Comparison of ENCODE assay signal across 13 cellular contexts in genomic region chr6:154996841-154997311, GRCh38. TPM values are rescaled to one million over a fixed set of nuclear protein-coding genes. Genes with fewer than 3 reads are reported as not detected.
DNase-seq lines count a peak whose midpoint lies in the region; ATAC-seq, FAIRE-seq and TF ChIP-seq lines count a peak whose summit lies in the region.
"Had no signal": no experiment of that assay in that cellular context is flagged by ENCODE, and none has a peak within 500 bp of the region (broad histone marks: within the 10 kb centered on the region; RNA-seq: fewer than 3 reads in every experiment).

No MANE protein-coding gene starts in this region.

- H3K27ac Mint-ChIP-seq in CD8-positive, alpha-beta T cell, result no peak overlapping the region
- no peak overlapping the region for H3K27ac Mint-ChIP-seq in central memory CD8-positive, alpha-beta T cell (ENCODE audit: low read depth)
- no peak overlapping the region for H3K27ac Mint-ChIP-seq in natural killer cell

- H3K4me1 Mint-ChIP-seq in CD8-positive, alpha-beta T cell (ENCODE audit: low read depth), result peaks cover 8% of the 10 kb centered on the region
- no peaks in the 10 kb centered on the region for H3K4me1 Mint-ChIP-seq in central memory CD8-positive, alpha-beta T cell
- H3K4me1 Mint-ChIP-seq in natural killer cell, result no peaks in the 10 kb centered on the region

- intact Hi-C loops in CD8-positive, alpha-beta T cell (cut with DNase I, micrococcal nuclease), result no loop called here
- intact Hi-C loops in natural killer cell (cut with micrococcal nuclease), result no loop called here
- intact Hi-C loops in left ventricle myocardium superior (cut with micrococcal nuclease), result no loop called here

- peak overlapping the region; percentile 16 for H3K4me3 Mint-ChIP-seq in CD8-positive, alpha-beta T cell
- peak overlapping the region; percentile 21 for H3K4me3 Mint-ChIP-seq in central memory CD8-positive, alpha-beta T cell
- H3K4me3 Mint-ChIP-seq in natural killer cell, result peak overlapping the region; percentile 32

- CTCF ChIA-PET in CD8-positive, alpha-beta T cell (lab: Charles Lee), result no interaction called here

- peaks cover 21% of the 10 kb centered on the region for H3K27me3 Mint-ChIP-seq in CD8-positive, alpha-beta T cell (ENCODE audit: low read depth)
- peaks cover 36% of the 10 kb centered on the region for H3K27me3 Mint-ChIP-seq in central memory CD8-positive, alpha-beta T cell
- H3K27me3 Mint-ChIP-seq in natural killer cell (ENCODE audit: low read depth in 2 of 2), result peaks cover 24 to 29% of the 10 kb centered on the region in 2 donors

- H3K36me3 Mint-ChIP-seq in CD8-positive, alpha-beta T cell, result no peaks in the 10 kb centered on the region
- H3K36me3 Mint-ChIP-seq in central memory CD8-positive, alpha-beta T cell (ENCODE audit: insufficient read depth), result no peaks in the 10 kb centered on the region
- H3K36me3 Mint-ChIP-seq in natural killer cell, result no peaks in the 10 kb centered on the region

- peak; percentile 9 for FAIRE-seq in HTR-8/SVneo (lab: Jason Lieb, UNC)

- H3K27me3 ChIP-seq in CD8-positive, alpha-beta T cell (ENCODE audit: insufficient read depth, low read length), result no peaks in the 10 kb centered on the region

- no peak for DNase-seq in CD8-positive, alpha-beta T cell
- DNase-seq in HTR-8/SVneo (ENCODE audit: insufficient read length, low spot score), result no peak
- no peak for DNase-seq in central memory CD8-positive, alpha-beta T cell (ENCODE audit: low spot score in 2 of 2)
- no peak for DNase-seq in natural killer cell
- no peak for DNase-seq in stimulated activated naive CD4-positive, alpha-beta T cell treated with Interleukin-2 at 50 U/mL for 16 hours (lab: John Stamatoyannopoulos, UW)
- DNase-seq in SIG-M5 treated with dmso at 0.1 percent for 504 hours (lab: John Stamatoyannopoulos, UW; ENCODE audit: unreplicated experiment), result no peak
- DNase-seq in left ventricle myocardium superior, result no peak
- DNase-seq: anterior cingulate cortex, DMS153, NCI-H69 had no signal

- no peaks in the 10 kb centered on the region for H3K9me3 Mint-ChIP-seq in CD8-positive, alpha-beta T cell
- no peaks in the 10 kb centered on the region for H3K9me3 Mint-ChIP-seq in central memory CD8-positive, alpha-beta T cell
- no peaks in the 10 kb centered on the region for H3K9me3 Mint-ChIP-seq in natural killer cell

- no peak overlapping the region for H3K27ac ChIP-seq in CD8-positive, alpha-beta T cell (ENCODE audit: low read depth, low read length)
- H3K27ac ChIP-seq: epithelial cell of prostate, HL-60 had no signal

- no peak overlapping the region for H3K4me3 ChIP-seq in CD8-positive, alpha-beta T cell (ENCODE audit: low read depth, low read length)

- no peaks in the 10 kb centered on the region for H3K9me3 ChIP-seq in CD8-positive, alpha-beta T cell (ENCODE audit: low read length)

- H3K4me1 ChIP-seq in CD8-positive, alpha-beta T cell (ENCODE audit: insufficient read depth, low read length), result no peaks in the 10 kb centered on the region

- TF ChIP-seq CTCF in CD8-positive, alpha-beta T cell (IDR thresholded peaks at IDR 0.05), result no peak
- TF ChIP-seq CTCF in natural killer cell (IDR thresholded peaks at IDR 0.05), result no peak

- no peaks in the 10 kb centered on the region for H3K36me3 ChIP-seq in CD8-positive, alpha-beta T cell (ENCODE audit: insufficient read depth, low read length)

- no peak for ATAC-seq in CD8-positive, alpha-beta T cell
- ATAC-seq in central memory CD8-positive, alpha-beta T cell (replicated peaks; ENCODE audit: extremely low read depth, poor library complexity, severe bottlenecking), result no peak
- no peak for ATAC-seq in natural killer cell
- ATAC-seq in left ventricle myocardium superior, result no peak
- no peak for ATAC-seq in HG02678 (IDR thresholded peaks at IDR 0.05; ENCODE audit: unreplicated experiment)

- POLR2A ChIA-PET in CD8-positive, alpha-beta T cell (lab: Charles Lee), result no interaction called here

RNA-seq across cellular contexts. Expression of gene TIAM2, which starts 1.8 kb away (rescaled TPM):
- 1 to 10 TPM; 1.6 to 2.1 TPM for total RNA-seq in CD8-positive, alpha-beta T cell
- total RNA-seq in natural killer cell (10 to 100 TPM in 1 of 3 donors, 1 to 10 TPM in 2; 6.5 to 11.1 (median 8.7) TPM), left ventricle myocardium superior (11.9 TPM)
